Comparison of ENCODE assay signal across 10 cellular contexts in genomic region chr20:36847710-36848040, GRCh38. TPM values are rescaled to one million over a fixed set of nuclear protein-coding genes. Genes with fewer than 3 reads are reported as not detected.
DNase-seq lines count a peak whose midpoint lies in the region; ATAC-seq and TF ChIP-seq lines count a peak whose summit lies in the region.
"Had no signal": no experiment of that assay in that cellular context is flagged by ENCODE, and none has a peak within 500 bp of the region (broad histone marks: within the 10 kb centered on the region; RNA-seq: fewer than 3 reads in every experiment).

No MANE protein-coding gene starts in this region.

- no peak overlapping the region for H2BK15ac ChIP-seq in H9 (ENCODE audit: low read depth, low read length)

- no peaks in the 10 kb centered on the region for H3K23me2 ChIP-seq in H9 (ENCODE audit: insufficient read length, low read depth, low read length, poor library complexity, severe bottlenecking)

- no peak overlapping the region for H3K4me3 ChIP-seq in adrenal gland
- H3K4me3 ChIP-seq in right cardiac atrium (ENCODE audit: low read length), result no peak overlapping the region
- H3K4me3 ChIP-seq in spleen, result no peak overlapping the region

- H4K8ac ChIP-seq in H9 (replicated peaks; ENCODE audit: insufficient read length, low read depth, low read length), result no peak overlapping the region

- TF ChIP-seq CTCF in adrenal gland (IDR thresholded peaks at IDR 0.05) (no peak), spleen (IDR thresholded peaks at IDR 0.05 in 8 of 11, conservative IDR thresholded peaks at IDR 0.05 in 3 of 11) (no peak), H9 (conservative IDR thresholded peaks at IDR 0.05) (no peak), nephron progenitor cell (IDR thresholded peaks at IDR 0.05) (no peak)
- no peak for TF ChIP-seq CTCF in activated CD8-positive, alpha-beta T cell treated with anti-CD3 and anti-CD28 coated beads for 36 hours (IDR thresholded peaks at IDR 0.05)

- H2BK20ac ChIP-seq in H9 (ENCODE audit: low read depth, low read length, poor library complexity, severe bottlenecking), result no peak overlapping the region

- intact Hi-C loops in adrenal gland (cut with DNase I) (no loop called here), right cardiac atrium (cut with DNase I) (no loop called here), spleen (cut with DNase I; ENCODE audit: low total_unique reads) (no loop called here)
- intact Hi-C loops in activated CD8-positive, alpha-beta T cell treated with anti-CD3 and anti-CD28 coated beads for 36 hours (cut with micrococcal nuclease), result no loop called here

- no peaks in the 10 kb centered on the region for H3K9me3 ChIP-seq in adrenal gland (replicated peaks in 1 of 3)
- H3K9me3 ChIP-seq in right cardiac atrium (ENCODE audit: control insufficient read depth, low read length), result no peaks in the 10 kb centered on the region
- H3K9me3 ChIP-seq in spleen, result peaks cover 0 to 5% (median 2%) of the 10 kb centered on the region in 8 donors
- H3K9me3 ChIP-seq in H9 (ENCODE audit: control insufficient read depth, low read depth, low read length), result no peaks in the 10 kb centered on the region

- H2BK5ac ChIP-seq in H9 (ENCODE audit: insufficient read length, low read length), result no peak overlapping the region

- no peaks in the 10 kb centered on the region for H3K79me2 ChIP-seq in H9 (ENCODE audit: insufficient read depth, low read length)

- H3K56ac ChIP-seq in H9 (ENCODE audit: insufficient read length, low read depth, low read length), result no peak overlapping the region

- no peaks in the 10 kb centered on the region for H3K27me3 Mint-ChIP-seq in H9 (ENCODE audit: low read depth)
- H3K27me3 Mint-ChIP-seq in nephron progenitor cell (ENCODE audit: low read depth, poor library complexity), result peaks cover 7% of the 10 kb centered on the region
- no peaks in the 10 kb centered on the region for H3K27me3 Mint-ChIP-seq in activated CD8-positive, alpha-beta T cell treated with anti-CD3 and anti-CD28 coated beads for 36 hours

- H3K9ac ChIP-seq in H9 (ENCODE audit: extremely low read depth, insufficient read length, low read length), result no peak overlapping the region

- H3K27ac ChIP-seq in adrenal gland, result peak overlapping the region; percentile 48 to 95 (median 83)
- peak overlapping the region; percentile 93 for H3K27ac ChIP-seq in right cardiac atrium (ENCODE audit: low read length)
- peak overlapping the region in 5 of 8 donors; percentile 25 to 92 (median 32) for H3K27ac ChIP-seq in spleen
- no peak overlapping the region for H3K27ac ChIP-seq in H9 (ENCODE audit: insufficient read length, low read depth, low read length)

- no peak overlapping the region; a peak in 1 of 7 replicates for H3K27ac Mint-ChIP-seq in H9
- H3K27ac Mint-ChIP-seq in nephron progenitor cell, result no peak overlapping the region
- no peak overlapping the region for H3K27ac Mint-ChIP-seq in activated CD8-positive, alpha-beta T cell treated with anti-CD3 and anti-CD28 coated beads for 36 hours

- DNase-seq in EH (ENCODE audit: low read depth) (peak; percentile 61), adrenal gland (no peak), right cardiac atrium (no peak), spleen (no peak), H9 (no peak), nephron progenitor cell (no peak)
- DNase-seq in activated CD4-positive, alpha-beta T cell treated with anti-CD3 and anti-CD28 coated beads, Interleukin-2, amount 50 U/mL, for 1 hour, result no peak
- no peak for DNase-seq in activated CD8-positive, alpha-beta T cell treated with anti-CD3 and anti-CD28 coated beads for 36 hours
- DNase-seq: activated CD4-positive, CD25-positive, alpha-beta regulatory T cell had no signal

- H3K36me3 Mint-ChIP-seq in H9 (ENCODE audit: insufficient read depth in 1 of 3, low read depth in 3 of 3), result peaks cover 11 to 14% (median 13%) of the 10 kb centered on the region in 3 experiments
- peaks cover 39% of the 10 kb centered on the region for H3K36me3 Mint-ChIP-seq in nephron progenitor cell (ENCODE audit: low read depth)
- H3K36me3 Mint-ChIP-seq in activated CD8-positive, alpha-beta T cell treated with anti-CD3 and anti-CD28 coated beads for 36 hours (ENCODE audit: low read depth), result no peaks in the 10 kb centered on the region

- H2BK12ac ChIP-seq in H9 (ENCODE audit: insufficient read length, low read depth, low read length), result no peak overlapping the region

- H3K4me3 Mint-ChIP-seq in H9 (no peak overlapping the region), nephron progenitor cell (no peak overlapping the region)
- no peak overlapping the region for H3K4me3 Mint-ChIP-seq in activated CD8-positive, alpha-beta T cell treated with anti-CD3 and anti-CD28 coated beads for 36 hours

- no peak overlapping the region for H2BK120ac ChIP-seq in H9 (ENCODE audit: low read depth, low read length, poor library complexity, severe bottlenecking)

- H4K20me1 ChIP-seq in H9 (ENCODE audit: control insufficient read depth, insufficient read depth, insufficient read length), result no peaks in the 10 kb centered on the region

- H4K91ac ChIP-seq in H9 (ENCODE audit: insufficient read length, low read depth, low read length), result no peak overlapping the region

- no peaks in the 10 kb centered on the region for H3K79me1 ChIP-seq in H9 (ENCODE audit: insufficient read depth, low read depth, low read length, poor library complexity, severe bottlenecking)

- H3K4me1 Mint-ChIP-seq in H9 (peaks cover 24 to 26% of the 10 kb centered on the region in 2 experiments), nephron progenitor cell (peaks cover 26% of the 10 kb centered on the region)
- peaks cover 24% of the 10 kb centered on the region for H3K4me1 Mint-ChIP-seq in activated CD8-positive, alpha-beta T cell treated with anti-CD3 and anti-CD28 coated beads for 36 hours (ENCODE audit: low read depth)

- CTCF ChIA-PET in activated CD8-positive, alpha-beta T cell treated with anti-CD3 and anti-CD28 coated beads for 36 hours (lab: Charles Lee), result interaction anchor here (1.1 to 4.2 kb wide), 3 partner anchors 8 to 74 kb away, joined by 3 to 21 read pairs (median 11); partner anchors contain the start of gene DSN1

- H2AFZ ChIP-seq in H9 (ENCODE audit: low read length), result no peak overlapping the region

- H3K36me3 ChIP-seq in adrenal gland (replicated peaks in 1 of 2) (no peaks in the 10 kb centered on the region), spleen (no peaks in the 10 kb centered on the region)

- POLR2A ChIA-PET in activated CD8-positive, alpha-beta T cell treated with anti-CD3 and anti-CD28 coated beads for 36 hours (lab: Charles Lee), result interaction anchor here (0.8 to 3.9 kb wide), 3 partner anchors 8 to 36 kb away, joined by 3 to 20 read pairs (median 6); a partner anchor contains a TSS

- no peak overlapping the region for H4K5ac ChIP-seq in H9 (ENCODE audit: insufficient read length, low read depth, low read length)

- no peak overlapping the region for H3K4ac ChIP-seq in H9 (ENCODE audit: low read depth, low read length)

- no peak overlapping the region for H3K4me2 ChIP-seq in H9 (ENCODE audit: insufficient read depth, insufficient read length, low read length)

- no peak for ATAC-seq in right cardiac atrium
- no peak for ATAC-seq in activated CD8-positive, alpha-beta T cell treated with anti-CD3 and anti-CD28 coated beads for 36 hours

- TF ChIP-seq POLR2A in adrenal gland (IDR thresholded peaks at IDR 0.05) (no peak), spleen (IDR thresholded peaks at IDR 0.05) (no peak)

- no peak overlapping the region for H3T11ph ChIP-seq in H9 (ENCODE audit: low read length)

- H3K23ac ChIP-seq in H9 (ENCODE audit: insufficient read length, low read depth, low read length), result no peak overlapping the region

- H3K14ac ChIP-seq in H9 (ENCODE audit: insufficient read depth, low read length), result no peak overlapping the region

- peaks cover 9 to 12% of the 10 kb centered on the region in 2 experiments for H3K9me3 Mint-ChIP-seq in H9
- H3K9me3 Mint-ChIP-seq in nephron progenitor cell, result peaks cover 16% of the 10 kb centered on the region
- peaks cover 3% of the 10 kb centered on the region for H3K9me3 Mint-ChIP-seq in activated CD8-positive, alpha-beta T cell treated with anti-CD3 and anti-CD28 coated beads for 36 hours

- H3K18ac ChIP-seq in H9 (ENCODE audit: insufficient read length, low read depth, low read length), result no peak overlapping the region

- no peak overlapping the region for H2AK5ac ChIP-seq in H9 (ENCODE audit: insufficient read length, low read length)

- H3K4me1 ChIP-seq in adrenal gland (replicated peaks in 1 of 2) (peaks cover 30 to 88% of the 10 kb centered on the region in 2 donors), right cardiac atrium (ENCODE audit: control insufficient read depth, insufficient read depth, low read length) (peaks cover 14% of the 10 kb centered on the region), spleen (peaks cover 33 to 93% (median 83%) of the 10 kb centered on the region in 6 donors), H9 (ENCODE audit: insufficient read depth, low read length) (no peaks in the 10 kb centered on the region; the same call in 1 of the 2 replicates)

- H3K27me3 ChIP-seq in adrenal gland, result no peaks in the 10 kb centered on the region
- no peaks in the 10 kb centered on the region for H3K27me3 ChIP-seq in right cardiac atrium (ENCODE audit: control insufficient read depth, insufficient read depth)
- H3K27me3 ChIP-seq in spleen (replicated peaks in 1 of 7), result no peaks in the 10 kb centered on the region
- H3K27me3 ChIP-seq in H9 (ENCODE audit: insufficient read depth, low read length), result no peaks in the 10 kb centered on the region

- 59 to 83% (median 73%) methylated on average over 1 of the region's 1 CpG for WGBS in adrenal gland, 4 donors
- 62% methylated on average over 1 of the region's 1 CpG for WGBS in right cardiac atrium
- WGBS in spleen, 5 donors, result 74 to 92% (median 77%) methylated on average over 1 of the region's 1 CpG
- WGBS in H9 (ENCODE audit: extremely low coverage, insufficient read length, low lambda C conversion rate), result no CpG with 5 or more reads among the region's 1 CpG

RNA-seq across cellular contexts. Expression of gene TLDC2, which starts 28.3 kb away (rescaled TPM):
- total RNA-seq in adrenal gland, result under 1 TPM in 1 of 8 donors, not detected in 7; 0.29 TPM
- under 1 TPM in 2 of 3 donors, not detected in 1; 0.10 to 0.22 TPM for polyA plus RNA-seq in adrenal gland
- not detected for total RNA-seq in right cardiac atrium
- polyA plus RNA-seq in right cardiac atrium, result 0.09 TPM
- total RNA-seq in spleen, result not detected
- polyA plus RNA-seq in spleen, result under 1 TPM; 0.05 to 0.16 (median 0.11) TPM
- total RNA-seq in H9 (2021), result 0.11 TPM in 1 of 2 replicates, not detected in the other
- not detected for total RNA-seq in activated CD8-positive, alpha-beta T cell treated with anti-CD3 and anti-CD28 coated beads for 36 hours
- total RNA-seq: RPMI7951 had no signal
